Comparison of ENCODE assay signal across 9 cellular contexts in the genomic region with DNA sequence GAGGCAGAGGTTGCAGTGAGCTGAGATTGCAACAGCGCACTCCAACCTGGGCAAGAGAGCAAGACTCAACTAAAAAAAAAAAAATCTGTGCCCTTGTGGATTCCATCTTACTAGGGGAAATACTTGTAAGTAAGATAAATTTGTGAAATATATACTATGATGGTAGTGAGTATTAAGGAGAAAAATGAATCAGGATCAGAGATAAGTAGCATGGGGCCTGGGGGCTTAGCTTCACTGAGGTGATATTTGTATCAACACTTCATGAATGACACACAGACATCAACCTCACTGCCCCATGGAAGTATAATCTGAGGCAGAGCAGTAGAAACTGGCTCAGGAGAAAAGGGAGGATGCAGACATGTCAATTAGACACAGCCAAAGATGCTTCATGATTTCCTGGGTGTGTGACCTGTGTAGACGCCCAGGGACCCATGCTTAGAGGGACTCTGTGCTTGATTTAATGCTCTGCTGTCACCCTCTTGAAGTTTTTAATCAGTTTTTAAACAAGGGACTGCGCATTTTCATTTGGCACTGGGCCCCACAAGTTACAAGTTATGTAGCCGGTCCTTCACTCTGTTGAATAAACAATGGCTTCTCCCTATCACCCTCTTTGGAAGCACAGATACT. TPM values are rescaled to one million over a fixed set of nuclear protein-coding genes. Genes with fewer than 3 reads are reported as not detected.
DNase-seq lines count a peak whose midpoint lies in the region; ATAC-seq and TF ChIP-seq lines count a peak whose summit lies in the region.
"Had no signal": no experiment of that assay in that cellular context is flagged by ENCODE, and none has a peak within 500 bp of the region (broad histone marks: within the 10 kb centered on the region; RNA-seq: fewer than 3 reads in every experiment).

No MANE protein-coding gene starts in this region.

- TF ChIP-seq CTCF in Peyer's patch (IDR thresholded peaks at IDR 0.05) (no peak), esophagus squamous epithelium (IDR thresholded peaks at IDR 0.05) (no peak), stomach (IDR thresholded peaks at IDR 0.05) (no peak), mesothelial cell of epicardium (IDR thresholded peaks at IDR 0.05; ENCODE audit: unreplicated experiment) (no peak)

- no peak overlapping the region for H3K4me3 Mint-ChIP-seq in mesothelial cell of epicardium

- no peaks in the 10 kb centered on the region for H3K4me1 Mint-ChIP-seq in mesothelial cell of epicardium

- H3K9me3 Mint-ChIP-seq in mesothelial cell of epicardium: no peaks in the 10 kb centered on the region

- intact Hi-C loops in esophagus squamous epithelium (cut with DNase I) (no loop called here), stomach (cut with DNase I; ENCODE audit: low total_unique reads) (no loop called here)

- H3K27ac Mint-ChIP-seq in mesothelial cell of epicardium: no peak overlapping the region

- no peak for ATAC-seq in GM21381 (IDR thresholded peaks at IDR 0.05; ENCODE audit: unreplicated experiment)

- 50 to 51% methylated on average over 4 of the region's 4 CpGs for WGBS in esophagus squamous epithelium, 2 donors
- 28 to 40% (median 33%) methylated on average over 4 of the region's 4 CpGs for WGBS in stomach, 5 donors

- TF ChIP-seq POLR2A in Peyer's patch (IDR thresholded peaks at IDR 0.05) (no peak), esophagus squamous epithelium (IDR thresholded peaks at IDR 0.05) (no peak), stomach (IDR thresholded peaks at IDR 0.05) (no peak)

- H3K27ac ChIP-seq in Peyer's patch (peak overlapping the region; percentile 75 to 85 (median 79)), esophagus squamous epithelium (peak overlapping the region; percentile 39 to 83 (median 70)), stomach (peak overlapping the region; percentile 39 to 87 (median 80))
- H3K27ac ChIP-seq: epithelial cell of prostate had no signal

- no peaks in the 10 kb centered on the region for H3K27me3 Mint-ChIP-seq in mesothelial cell of epicardium (ENCODE audit: low read depth)

- peak overlapping the region in 3 of 4 donors; percentile 16 to 49 (median 32) for H3K4me3 ChIP-seq in Peyer's patch
- peak overlapping the region in 3 of 4 donors; percentile 15 to 58 (median 29) for H3K4me3 ChIP-seq in esophagus squamous epithelium
- H3K4me3 ChIP-seq in stomach: peak overlapping the region; percentile 11 to 40 (median 26)

- no peaks in the 10 kb centered on the region for H3K9me3 ChIP-seq in Peyer's patch
- no peaks in the 10 kb centered on the region for H3K9me3 ChIP-seq in esophagus squamous epithelium
- H3K9me3 ChIP-seq in stomach: no peaks in the 10 kb centered on the region

- H3K4me1 ChIP-seq in Peyer's patch (peaks cover 0 to 27% (median 3%) of the 10 kb centered on the region in 4 donors), esophagus squamous epithelium (peaks cover 7 to 34% (median 25%) of the 10 kb centered on the region in 3 donors), stomach (peaks cover 3 to 42% (median 18%) of the 10 kb centered on the region in 4 donors)

- no peaks in the 10 kb centered on the region for H3K36me3 Mint-ChIP-seq in mesothelial cell of epicardium

- DNase-seq in activated CD4-positive, alpha-beta T cell treated with anti-CD3 and anti-CD28 coated beads for 48 hours: peak; percentile 28
- no peak for DNase-seq in activated CD4-positive, alpha-beta T cell treated with anti-CD3 and anti-CD28 coated beads for 1 hour
- DNase-seq in Peyer's patch: no peak
- DNase-seq in esophagus squamous epithelium (lab: John Stamatoyannopoulos, UW): no peak
- no peak for DNase-seq in stomach
- DNase-seq in mesothelial cell of epicardium (ENCODE audit: low spot score in 2 of 2, unreplicated experiment in 2 of 2): no peak
- DNase-seq in dedifferentiated amniotic fluid mesenchymal stem cell (ENCODE audit: extremely low spot score): no peak

- no peak for TF ChIP-seq EP300 in stomach (IDR thresholded peaks at IDR 0.05)

- H3K27me3 ChIP-seq in Peyer's patch (no peaks in the 10 kb centered on the region), esophagus squamous epithelium (no peaks in the 10 kb centered on the region), stomach (no peaks in the 10 kb centered on the region)

- no peaks in the 10 kb centered on the region for H3K36me3 ChIP-seq in Peyer's patch
- H3K36me3 ChIP-seq in esophagus squamous epithelium: no peaks in the 10 kb centered on the region
- no peaks in the 10 kb centered on the region for H3K36me3 ChIP-seq in stomach

RNA-seq across cellular contexts. Expression of a gene that starts 35.0 kb away (rescaled TPM):
- total RNA-seq in Peyer's patch (10 to 100 TPM; 46.5 to 90.8 (median 62.9) TPM), esophagus squamous epithelium (10 to 100 TPM; 19.2 to 46.1 (median 34.6) TPM), stomach (100 to 1,000 TPM in 1 of 5 donors, 10 to 100 TPM in 4; 30.9 to 100 (median 46.7) TPM), mesothelial cell of epicardium (60.7 to 66.5 TPM (median 64.7 TPM) in 3 replicates)
- 100 to 1,000 TPM in 2 of 3 donors, 10 to 100 TPM in 1; 80.4 to 166 (median 151) TPM for polyA plus RNA-seq in stomach

RNA-seq across cellular contexts. Expression of a gene that starts 41.9 kb away (rescaled TPM):
- total RNA-seq in Peyer's patch: 100 to 1,000 TPM in 1 of 4 donors, 10 to 100 TPM in 3; 23.3 to 103 (median 46.0) TPM
- total RNA-seq in esophagus squamous epithelium: 100 to 1,000 TPM in 2 of 4 donors, 10 to 100 TPM in 2; 58.9 to 160 (median 97.1) TPM
- total RNA-seq in stomach: 10 to 100 TPM in 3 of 5 donors, 1 to 10 TPM in 1, under 1 TPM in 1; 0.87 to 77.5 (median 21.4) TPM
- polyA plus RNA-seq in stomach: 10 to 100 TPM; 77.9 to 82.3 (median 78.2) TPM
- total RNA-seq in mesothelial cell of epicardium: 82.6 to 89.8 TPM (median 87.5 TPM) in 3 replicates

RNA-seq across cellular contexts. Expression of a gene that starts 48.9 kb away (rescaled TPM):
- total RNA-seq in Peyer's patch (10 to 100 TPM; 18.2 to 24.6 (median 22.2) TPM), esophagus squamous epithelium (10 to 100 TPM; 13.7 to 25.7 (median 14.5) TPM), stomach (10 to 100 TPM; 11.3 to 88.1 (median 47.9) TPM), mesothelial cell of epicardium (41.6 to 44.9 TPM (median 42.2 TPM) in 3 replicates)
- 1 to 10 TPM; 2.1 to 8.0 (median 5.4) TPM for polyA plus RNA-seq in stomach
